ENCODE assay signal across 12 cellular contexts in the genomic region with DNA sequence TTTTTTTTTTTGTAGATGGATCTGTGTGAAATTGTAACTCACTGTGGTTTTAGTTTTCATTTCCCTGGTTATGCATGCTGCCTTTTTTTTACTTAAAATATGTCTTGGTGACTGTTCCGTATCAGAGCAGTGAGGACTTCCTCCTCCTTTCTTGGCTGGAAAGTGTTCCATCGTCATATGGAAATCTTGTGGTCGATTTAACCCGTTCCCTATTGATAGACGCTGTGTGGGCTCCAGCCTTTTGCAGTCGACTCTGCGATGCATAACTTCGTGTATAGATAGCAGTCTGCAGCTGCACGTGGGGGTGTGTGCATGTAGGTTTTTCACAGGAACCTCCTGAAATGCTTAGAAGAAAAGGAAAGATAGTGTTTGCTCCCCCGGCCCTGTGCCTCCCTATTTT. TPM values are rescaled to one million over a fixed set of nuclear protein-coding genes. Genes with fewer than 3 reads are reported as not detected.
DNase-seq lines count a peak whose midpoint lies in the region; ATAC-seq and TF ChIP-seq lines count a peak whose summit lies in the region.
"Had no signal": no experiment of that assay in that cellular context is flagged by ENCODE, and none has a peak within 500 bp of the region (broad histone marks: within the 10 kb centered on the region; RNA-seq: fewer than 3 reads in every experiment).

No MANE protein-coding gene starts in this region.

- DNase-seq in SKM-1 (lab: John Stamatoyannopoulos, UW; ENCODE audit: unreplicated experiment) = peak; percentile 48
- DNase-seq in middle frontal gyrus (ENCODE audit: extremely low spot score, low spot score) = peak; percentile 59
- no peak for DNase-seq in Calu3
- DNase-seq in natural killer cell treated with Interleukin-12 subunit alpha and Interleukin-12 subunit beta and Interleukin-15 and Interleukin-18, amount 100 ng/mL, for 72 hours (ENCODE audit: low spot score) = no peak
- DNase-seq in pons (ENCODE audit: low spot score) = no peak
- DNase-seq in HAP-1 (ENCODE audit: low spot score in 2 of 2) = no peak
- DNase-seq: NCI-H2029 treated with DMSO at 0.1 percent for 48 hours had no signal

- H3K27me3 ChIP-seq in HAP-1 (ENCODE audit: low read depth) = no peaks in the 10 kb centered on the region
- H3K27me3 ChIP-seq: ascending aorta had no signal

- H3K36me3 ChIP-seq in HAP-1 (replicated peaks) = no peaks in the 10 kb centered on the region
- H3K36me3 ChIP-seq: ascending aorta had no signal

- CTCF ChIA-PET in Calu3 (lab: Charles Lee) = no interaction called here

- H3K36me3 Mint-ChIP-seq in Calu3 (ENCODE audit: insufficient read depth, unreplicated experiment) = peaks cover 4% of the 10 kb centered on the region
- H3K36me3 Mint-ChIP-seq in natural killer cell treated with Interleukin-12 subunit alpha and Interleukin-12 subunit beta and Interleukin-15 and Interleukin-18, amount 100 ng/mL, for 72 hours = no peaks in the 10 kb centered on the region

- H3K4me1 Mint-ChIP-seq in Calu3 (ENCODE audit: low read depth, unreplicated experiment) = peaks cover 8% of the 10 kb centered on the region
- H3K4me1 Mint-ChIP-seq in natural killer cell treated with Interleukin-12 subunit alpha and Interleukin-12 subunit beta and Interleukin-15 and Interleukin-18, amount 100 ng/mL, for 72 hours (ENCODE audit: low read depth in 2 of 2) = peaks cover 0 to 10% of the 10 kb centered on the region in 2 donors

- in situ Hi-C loops in HAP-1 (cut with MboI; ENCODE audit: low sequenced_read_pairs) = no loop called here

- TF ChIP-seq CTCF in Calu3 (IDR thresholded peaks at IDR 0.05; ENCODE audit: unreplicated experiment) = no peak

- H3K9me3 Mint-ChIP-seq in Calu3 (ENCODE audit: low read depth, unreplicated experiment) = no peaks in the 10 kb centered on the region
- no peaks in the 10 kb centered on the region for H3K9me3 Mint-ChIP-seq in natural killer cell treated with Interleukin-12 subunit alpha and Interleukin-12 subunit beta and Interleukin-15 and Interleukin-18, amount 100 ng/mL, for 72 hours

- intact Hi-C loops in Calu3 (cut with micrococcal nuclease; ENCODE audit: unreplicated experiment) = no loop called here

- peaks cover 9% of the 10 kb centered on the region; the same call in 1 of the 2 replicates for H3K4me1 ChIP-seq in HAP-1
- H3K4me1 ChIP-seq: ascending aorta had no signal

- ATAC-seq in GM18858 (IDR thresholded peaks at IDR 0.05; ENCODE audit: unreplicated experiment) (peak; percentile 87), HG02852 (IDR thresholded peaks at IDR 0.05; ENCODE audit: unreplicated experiment) (peak; percentile 94)
- no peak for ATAC-seq in natural killer cell treated with Interleukin-12 subunit alpha and Interleukin-12 subunit beta and Interleukin-15 and Interleukin-18, amount 100 ng/mL, for 72 hours

- H3K27me3 Mint-ChIP-seq in Calu3 (ENCODE audit: unreplicated experiment) = peaks cover 23% of the 10 kb centered on the region
- H3K27me3 Mint-ChIP-seq in natural killer cell treated with Interleukin-12 subunit alpha and Interleukin-12 subunit beta and Interleukin-15 and Interleukin-18, amount 100 ng/mL, for 72 hours = peaks cover 5% of the 10 kb centered on the region in 2 donors

- no TSS peak for BruUV-seq in Calu3 (replicated peaks; lab: Mats Ljungman, UMichigan)

- H3K4me3 ChIP-seq in HAP-1 = no peak overlapping the region
- H3K4me3 ChIP-seq: ascending aorta had no signal

- H3K9me3 ChIP-seq in HAP-1 = no peaks in the 10 kb centered on the region; the same call in 1 of the 2 replicates
- H3K9me3 ChIP-seq: ascending aorta had no signal

- H3K4me3 Mint-ChIP-seq in Calu3 (ENCODE audit: low read depth, unreplicated experiment) = no peak overlapping the region
- no peak overlapping the region for H3K4me3 Mint-ChIP-seq in natural killer cell treated with Interleukin-12 subunit alpha and Interleukin-12 subunit beta and Interleukin-15 and Interleukin-18, amount 100 ng/mL, for 72 hours

- H3K27ac Mint-ChIP-seq in Calu3 (ENCODE audit: unreplicated experiment) = no peak overlapping the region
- H3K27ac Mint-ChIP-seq in natural killer cell treated with Interleukin-12 subunit alpha and Interleukin-12 subunit beta and Interleukin-15 and Interleukin-18, amount 100 ng/mL, for 72 hours = no peak overlapping the region

RNA-seq across cellular contexts. Expression of a gene that starts 28.1 kb away (rescaled TPM):
- total RNA-seq in Calu3 (2022) = 0.19 and 0.20 TPM in 2 replicates
- under 1 TPM in 1 of 2 donors, not detected in 1; 0.86 TPM for total RNA-seq in natural killer cell treated with Interleukin-12 subunit alpha and Interleukin-12 subunit beta and Interleukin-15 and Interleukin-18, amount 100 ng/mL, for 72 hours
- total RNA-seq: ascending aorta, glomerular endothelial cell, myocyte had no signal

RNA-seq across cellular contexts. Expression of a gene that starts 45.2 kb away (rescaled TPM):
- 49.1 and 49.7 TPM in 2 replicates for total RNA-seq in Calu3 (2022)
- 10 to 100 TPM; 37.2 to 43.6 TPM for total RNA-seq in natural killer cell treated with Interleukin-12 subunit alpha and Interleukin-12 subunit beta and Interleukin-15 and Interleukin-18, amount 100 ng/mL, for 72 hours

Comparison
In these comparisons a context has a peak if more than half of its experiments do, and no peak if none do; other contexts are left out.
1. ATAC-seq: peak in GM18858 (single experiment) and HG02852 (single experiment); none in natural killer cell treated with Interleukin-12 subunit alpha and Interleukin-12 subunit beta and Interleukin-15 and Interleukin-18, amount 100 ng/mL, for 72 hours (0 of 2).
2. DNase-seq: peak in SKM-1 (single experiment) and middle frontal gyrus (single experiment); none in Calu3 (single experiment), natural killer cell treated with Interleukin-12 subunit alpha and Interleukin-12 subunit beta and Interleukin-15 and Interleukin-18, amount 100 ng/mL, for 72 hours (single experiment), pons (single experiment) and HAP-1 (0 of 2).